12 cellular contexts compared by ENCODE assay signal in genomic region chr10:100100651-100101525, GRCh38. TPM values are rescaled to one million over a fixed set of nuclear protein-coding genes. Genes with fewer than 3 reads are reported as not detected.
DNase-seq lines count a peak whose midpoint lies in the region; ATAC-seq and TF ChIP-seq lines count a peak whose summit lies in the region.
"Had no signal": no experiment of that assay in that cellular context is flagged by ENCODE, and none has a peak within 500 bp of the region (broad histone marks: within the 10 kb centered on the region; RNA-seq: fewer than 3 reads in every experiment).

No MANE protein-coding gene starts in this region.

- H3K36me3 ChIP-seq in osteoblast (ENCODE audit: insufficient read depth, low read length), result no peaks in the 10 kb centered on the region
- H3K36me3 ChIP-seq: prostate gland had no signal

- H3K27ac ChIP-seq in osteoblast (ENCODE audit: low read depth, low read length), result no peak overlapping the region
- H3K27ac ChIP-seq: prostate gland had no signal

- H3K4me3 ChIP-seq in osteoblast (ENCODE audit: insufficient read depth, low read length), result no peak overlapping the region
- H3K4me3 ChIP-seq: prostate gland had no signal

- DNase-seq in DMS 273 (lab: John Stamatoyannopoulos, UW; ENCODE audit: unreplicated experiment) (peak; percentile 37), DMS 273 treated with DMSO at 0.1 percent for 48 hours (lab: John Stamatoyannopoulos, UW) (no peak), NAMALWA (ENCODE audit: low spot score) (peak; percentile 16), cerebellar cortex (ENCODE audit: low spot score) (peak; percentile 11), osteoblast (ENCODE audit: insufficient read length, low spot score, missing footprints) (peak; percentile 81), NCI-H2081 treated with DMSO at 0.1 percent for 48 hours (lab: John Stamatoyannopoulos, UW) (no peak)
- DNase-seq: activated gamma-delta T cell; stimulated activated naive B cell treated with anti-CD40 and anti-IgM and Interleukin-4, amounts not matched to agents 10 μg/mL and 1 μg/mL and 100 μg/mL, for 72 hours had no signal

- peaks cover 8% of the 10 kb centered on the region for H3K4me1 ChIP-seq in osteoblast (ENCODE audit: insufficient read depth, low read length)
- H3K4me1 ChIP-seq: prostate gland had no signal

- no peak overlapping the region for H2AFZ ChIP-seq in osteoblast (ENCODE audit: low read length)

- peaks cover 9% of the 10 kb centered on the region for H3K27me3 ChIP-seq in osteoblast (ENCODE audit: insufficient read depth, low read length)

- no peak for ATAC-seq in HG03039 (IDR thresholded peaks at IDR 0.05; ENCODE audit: unreplicated experiment)
- no peak for ATAC-seq in GM19328 (IDR thresholded peaks at IDR 0.05; ENCODE audit: unreplicated experiment)
- ATAC-seq: stimulated activated naive B cell treated with anti-CD40 and anti-IgM and Interleukin-4, amounts not matched to agents 10 μg/mL and 1 μg/mL and 100 μg/mL, for 72 hours had no signal

- TF ChIP-seq CTCF in osteoblast (IDR thresholded peaks at IDR 0.05; ENCODE audit: extremely low read depth, low read depth, low read length), result peak; percentile 34

- peaks cover 4% of the 10 kb centered on the region for H3K9me3 ChIP-seq in osteoblast (ENCODE audit: low read depth, low read length)
- H3K9me3 ChIP-seq: prostate gland had no signal

- H3K79me2 ChIP-seq in osteoblast (ENCODE audit: insufficient read depth, low read length), result no peaks in the 10 kb centered on the region

- H3K4me2 ChIP-seq in osteoblast (ENCODE audit: insufficient read depth, low read length), result peak overlapping the region; percentile 6

- no peaks in the 10 kb centered on the region for H4K20me1 ChIP-seq in osteoblast (ENCODE audit: insufficient read depth, low read length)

RNA-seq across cellular contexts. Expression of gene CPN1, which starts 19.2 kb away (rescaled TPM):
- not detected in 2 replicates for total RNA-seq in osteoblast
- total RNA-seq: glomerular endothelial cell had no signal

Comparison
In these comparisons a context has a peak if more than half of its experiments do, and no peak if none do; other contexts are left out.
1. DNase-seq: peak in DMS 273 (single experiment), NAMALWA (single experiment), cerebellar cortex (single experiment) and osteoblast (single experiment); none in DMS 273 treated with DMSO at 0.1 percent for 48 hours (single experiment) and NCI-H2081 treated with DMSO at 0.1 percent for 48 hours (single experiment).